8 cellular contexts compared by ENCODE assay signal in the genomic region with DNA sequence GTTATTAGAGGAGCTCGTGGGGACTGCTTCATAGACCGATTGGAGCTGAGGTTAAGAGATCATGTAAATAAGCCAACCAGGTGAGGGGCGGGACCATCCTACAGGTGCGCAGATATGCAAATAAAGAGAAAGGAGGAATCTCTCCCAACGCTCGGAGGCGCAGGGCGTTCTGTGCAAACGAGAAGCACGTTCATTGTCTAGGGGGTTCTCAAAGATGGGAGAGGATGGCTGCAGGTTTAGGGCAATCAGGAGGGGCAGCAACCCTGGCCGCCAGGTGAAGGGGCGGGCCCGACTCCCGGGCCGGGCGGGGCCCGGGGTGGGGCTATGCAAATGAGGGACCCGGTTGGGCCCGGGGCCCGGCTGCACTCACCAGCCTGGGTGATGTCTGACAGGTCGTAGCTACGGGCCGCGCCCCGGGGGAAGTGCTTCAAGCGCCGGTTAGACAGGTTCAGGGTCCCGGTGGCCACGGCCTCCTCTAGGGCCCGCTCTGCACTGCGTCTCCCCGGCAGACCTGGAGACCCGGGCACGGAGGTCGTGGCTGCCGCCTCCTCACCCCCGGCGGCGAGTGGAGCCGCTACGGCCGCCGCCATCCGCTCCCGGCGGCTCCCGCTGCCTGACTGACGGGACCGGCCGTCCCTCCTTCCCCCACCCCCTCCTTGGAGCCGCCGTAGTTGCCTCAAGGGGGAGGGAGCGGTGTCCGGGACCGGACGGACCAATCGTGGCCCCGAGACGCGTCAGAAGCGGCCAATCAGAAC. TPM values are rescaled to one million over a fixed set of nuclear protein-coding genes. Genes with fewer than 3 reads are reported as not detected.
DNase-seq lines count a peak whose midpoint lies in the region; ATAC-seq, FAIRE-seq and TF ChIP-seq lines count a peak whose summit lies in the region.

A gene with protein sequence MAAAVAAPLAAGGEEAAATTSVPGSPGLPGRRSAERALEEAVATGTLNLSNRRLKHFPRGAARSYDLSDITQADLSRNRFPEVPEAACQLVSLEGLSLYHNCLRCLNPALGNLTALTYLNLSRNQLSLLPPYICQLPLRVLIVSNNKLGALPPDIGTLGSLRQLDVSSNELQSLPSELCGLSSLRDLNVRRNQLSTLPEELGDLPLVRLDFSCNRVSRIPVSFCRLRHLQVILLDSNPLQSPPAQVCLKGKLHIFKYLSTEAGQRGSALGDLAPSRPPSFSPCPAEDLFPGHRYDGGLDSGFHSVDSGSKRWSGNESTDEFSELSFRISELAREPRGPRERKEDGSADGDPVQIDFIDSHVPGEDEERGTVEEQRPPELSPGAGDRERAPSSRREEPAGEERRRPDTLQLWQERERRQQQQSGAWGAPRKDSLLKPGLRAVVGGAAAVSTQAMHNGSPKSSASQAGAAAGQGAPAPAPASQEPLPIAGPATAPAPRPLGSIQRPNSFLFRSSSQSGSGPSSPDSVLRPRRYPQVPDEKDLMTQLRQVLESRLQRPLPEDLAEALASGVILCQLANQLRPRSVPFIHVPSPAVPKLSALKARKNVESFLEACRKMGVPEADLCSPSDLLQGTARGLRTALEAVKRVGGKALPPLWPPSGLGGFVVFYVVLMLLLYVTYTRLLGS (minus strand): TSS at position 619 of the 755 bp plus-strand sequence. CDS start 29 bp downstream, at position 590.

- H3K36me3 Mint-ChIP-seq in activated naive CD4-positive, alpha-beta T cell treated with anti-CD3 and anti-CD28 coated beads, Interleukin-2, amount 10 ng/mL, durations not matched to agents 7 days and 5 days, result peaks cover 21% of the 10 kb centered on the region

- ATAC-seq in GM18867 (IDR thresholded peaks at IDR 0.05; ENCODE audit: unreplicated experiment), result peak; percentile 27
- peak; percentile 31 for ATAC-seq in HG03280 (IDR thresholded peaks at IDR 0.05; ENCODE audit: unreplicated experiment)
- peak; percentile 44 to 66 (median 58) for ATAC-seq in psoas muscle

- H3K36me3 ChIP-seq in ACC112 (ENCODE audit: insufficient read depth, low read length) (peaks cover 3% of the 10 kb centered on the region; the same call in 1 of the 2 replicates), cardiac muscle cell (peaks cover 10% of the 10 kb centered on the region), psoas muscle (ENCODE audit: insufficient read depth in 1 of 2, low read depth in 1 of 2) (peaks cover 0 to 24% of the 10 kb centered on the region in 2 donors)

- H3K4me1 ChIP-seq in ACC112 (ENCODE audit: control insufficient read depth, insufficient read depth, low read length, unreplicated experiment) (peaks cover 17% of the 10 kb centered on the region), cardiac muscle cell (ENCODE audit: low read depth) (peaks cover 24% of the 10 kb centered on the region), psoas muscle (peaks cover 20% of the 10 kb centered on the region)

- H3K9me3 ChIP-seq in cardiac muscle cell (ENCODE audit: low read depth) (no peaks in the 10 kb centered on the region), psoas muscle (no peaks in the 10 kb centered on the region)

- H3K27ac Mint-ChIP-seq in activated naive CD4-positive, alpha-beta T cell treated with anti-CD3 and anti-CD28 coated beads, Interleukin-2, amount 10 ng/mL, durations not matched to agents 7 days and 5 days, result peak within 1 kb of the TSS; percentile 98

- H3K9me3 Mint-ChIP-seq in activated naive CD4-positive, alpha-beta T cell treated with anti-CD3 and anti-CD28 coated beads, Interleukin-2, amount 10 ng/mL, durations not matched to agents 7 days and 5 days, result no peaks in the 10 kb centered on the region

- peak; percentile 11 for DNase-seq in RCC 7860 (ENCODE audit: low spot score)
- peak; percentile 75 for DNase-seq in activated naive CD4-positive, alpha-beta T cell treated with anti-CD3 and anti-CD28 coated beads, Interleukin-2, amount 10 ng/mL, durations not matched to agents 7 days and 5 days
- DNase-seq in cardiac muscle cell (ENCODE audit: low read depth in 1 of 2, low spot score in 1 of 2), result no peak
- peak in 1 of 2 donors; percentile 74 for DNase-seq in psoas muscle
- DNase-seq in cerebellar nuclear complex (lab: John Stamatoyannopoulos, UW), result no peak

- 0 to 1% (median 0%) methylated on average over 31 to 61 of the region's 61 CpGs for WGBS in psoas muscle, 3 donors

- no peaks in the 10 kb centered on the region for H3K27me3 ChIP-seq in ACC112 (ENCODE audit: insufficient read depth, low read length)
- H3K27me3 ChIP-seq in cardiac muscle cell, result no peaks in the 10 kb centered on the region
- no peaks in the 10 kb centered on the region for H3K27me3 ChIP-seq in psoas muscle (ENCODE audit: insufficient read depth in 3 of 3, low read length in 2 of 3)

- peak within 1 kb of the TSS; percentile 89 for H3K4me3 Mint-ChIP-seq in activated naive CD4-positive, alpha-beta T cell treated with anti-CD3 and anti-CD28 coated beads, Interleukin-2, amount 10 ng/mL, durations not matched to agents 7 days and 5 days

- intact Hi-C loops in psoas muscle (cut with DNase I), result loop anchor here (1.0 to 5.0 kb wide), 3 partner anchors 19 to 92 kb away; a partner anchor contains a TSS

- H2AFZ ChIP-seq in ACC112 (ENCODE audit: low read length, unreplicated experiment), result peak within 1 kb of the TSS; percentile 63

- peaks cover 22% of the 10 kb centered on the region for H3K27me3 Mint-ChIP-seq in activated naive CD4-positive, alpha-beta T cell treated with anti-CD3 and anti-CD28 coated beads, Interleukin-2, amount 10 ng/mL, durations not matched to agents 7 days and 5 days

- TF ChIP-seq CTCF in cardiac muscle cell (IDR thresholded peaks at IDR 0.05; ENCODE audit: low read depth, low read length) (no peak), psoas muscle (IDR thresholded peaks at IDR 0.05) (no peak)

- H3K27ac ChIP-seq in ACC112 (ENCODE audit: low read depth, low read length) (peak within 1 kb of the TSS; percentile 65), cardiac muscle cell (peak within 1 kb of the TSS; percentile 95), psoas muscle (peak within 1 kb of the TSS; percentile 97)

- FAIRE-seq in RCC 7860 (lab: Jason Lieb, UNC), result no peak

- H3K4me3 ChIP-seq in ACC112 (ENCODE audit: low read depth, low read length) (peak within 1 kb of the TSS; percentile 80), cardiac muscle cell (peak within 1 kb of the TSS; percentile 98), psoas muscle (peak within 1 kb of the TSS; percentile 100)

- CTCF ChIA-PET in activated naive CD4-positive, alpha-beta T cell treated with anti-CD3 and anti-CD28 coated beads, Interleukin-2, amount 10 ng/mL, durations not matched to agents 7 days and 5 days (lab: Charles Lee), result interaction anchor here (0.6 to 9.1 kb wide), 12 partner anchors 11 to 526 kb away, joined by 3 to 130 read pairs (median 4); a partner anchor contains a TSS

- H3K79me2 ChIP-seq in ACC112 (ENCODE audit: control insufficient read depth, insufficient read depth, low read length, unreplicated experiment), result peaks cover 20% of the 10 kb centered on the region

- peaks cover 40% of the 10 kb centered on the region for H3K4me1 Mint-ChIP-seq in activated naive CD4-positive, alpha-beta T cell treated with anti-CD3 and anti-CD28 coated beads, Interleukin-2, amount 10 ng/mL, durations not matched to agents 7 days and 5 days

RNA-seq across cellular contexts. Expression of the gene that starts here (rescaled TPM):
- total RNA-seq in cardiac muscle cell (78.8 and 108 TPM in 2 replicates), psoas muscle (10 to 100 TPM; 32.5 to 41.5 (median 34.1) TPM)
- polyA plus RNA-seq in cardiac muscle cell (80.9 and 103 TPM in 2 replicates), psoas muscle (10 to 100 TPM; 16.7 to 35.2 (median 28.5) TPM)

Comparison
In these comparisons a context has a peak if more than half of its experiments do, and no peak if none do; other contexts are left out.
1. DNase-seq: peak in RCC 7860 (single experiment) and activated naive CD4-positive, alpha-beta T cell treated with anti-CD3 and anti-CD28 coated beads, Interleukin-2, amount 10 ng/mL, durations not matched to agents 7 days and 5 days (single experiment); none in cardiac muscle cell (0 of 2) and cerebellar nuclear complex (0 of 2).
2. Peak in every context shown above with its lines, with median percentiles within 50 percentile points of each other: H3K27ac ChIP-seq, H3K4me3 ChIP-seq and ATAC-seq.